Comparison of ENCODE assay signal across 1 cellular context in genomic region chr21:27149034-27149433, GRCh38.
TF ChIP-seq lines count a peak whose summit lies in the region.

No MANE protein-coding gene starts in this region.

TF ChIP-seq in IMR-90, 13 proteins besides CTCF, POLR2A, EP300 and RAD21:
- TF ChIP-seq RCOR1 (IDR thresholded peaks at IDR 0.05; ENCODE audit: insufficient replicate concordance, low read length) (no peak), CEBPB (IDR thresholded peaks at IDR 0.05; ENCODE audit: low read depth, low read length) (no peak), MAFK (IDR thresholded peaks at IDR 0.05; ENCODE audit: low read depth, low read length) (no peak), SMC3 (IDR thresholded peaks at IDR 0.05; ENCODE audit: low read depth, low read length) (no peak), FOS (IDR thresholded peaks at IDR 0.05; ENCODE audit: low read depth, low read length) (no peak), MAZ (IDR thresholded peaks at IDR 0.05; ENCODE audit: borderline replicate concordance, low read depth, low read length) (no peak), USF2 (IDR thresholded peaks at IDR 0.05; ENCODE audit: low read depth, low read length) (no peak), CHD1 (IDR thresholded peaks at IDR 0.05; ENCODE audit: low read depth, low read length) (no peak), BHLHE40 (IDR thresholded peaks at IDR 0.05; ENCODE audit: low read depth, low read length) (no peak)
